Comparison of ENCODE assay signal across 17 cellular contexts in genomic region chr22:30883586-30884145, GRCh38.
A peak's percentile ranks its signal among the peaks of the same experiment; 100 is the strongest.
DNase-seq lines count a peak whose midpoint lies in the region; ATAC-seq, FAIRE-seq and TF ChIP-seq lines count a peak whose summit lies in the region.
"Had no signal": no experiment of that assay in that cellular context is flagged by ENCODE, and none has a peak within 500 bp of the region (broad histone marks: within the 10 kb centered on the region; RNA-seq: fewer than 3 reads in every experiment).

No MANE protein-coding gene starts in this region.

- no peaks in the 10 kb centered on the region for H3K9me2 ChIP-seq in PC-3 (replicated peaks; ENCODE audit: low read length)

- H3K4me2 ChIP-seq in K562 (ENCODE audit: insufficient read depth, low read length) (peak overlapping the region; percentile 93), PC-3 (ENCODE audit: low read length) (no peak overlapping the region)
- H3K4me2 ChIP-seq: A549 had no signal

- CTCF ChIA-PET in K562 (lab: Yijun Ruan, JAX; ENCODE audit: low intra/inter-chr PET ratio) = no interaction called here
- CTCF ChIA-PET in PC-3 (lab: Charles Lee) = no interaction called here

- no peak overlapping the region for H3K4me3 Mint-ChIP-seq in type B pancreatic cell
- H3K4me3 Mint-ChIP-seq: CD8-positive, alpha-beta memory T cell; HFFc6 had no signal

- ATAC-seq in left ventricle myocardium superior = no peak
- no peak for ATAC-seq in K562
- no peak for ATAC-seq in lower lobe of right lung
- no peak for ATAC-seq in PC-3
- ATAC-seq: A549 had no signal

- TF ChIP-seq EP300 in K562 (IDR thresholded peaks at IDR 0.05; ENCODE audit: low read length) = no peak

- 0 out of 2 replicates have a peak, but pooled peaks cover 6% of the 10 kb centered on the region for H4K20me1 ChIP-seq in K562 (replicated peaks; ENCODE audit: control insufficient read depth, insufficient read depth, low read length)
- no peaks in the 10 kb centered on the region for H4K20me1 ChIP-seq in PC-3 (ENCODE audit: low read length)

- H3K79me2 ChIP-seq in K562 (ENCODE audit: control insufficient read depth, insufficient read depth, low read length) (peaks cover 38% of the 10 kb centered on the region), PC-3 (ENCODE audit: low read length) (no peaks in the 10 kb centered on the region)

- 81% methylated on average over 2 of the region's 7 CpGs for WGBS in K562 (ENCODE audit: insufficient coverage, low coverage, missing lambda C conversion rate)
- 92 to 97% (median 97%) methylated on average over 7 of the region's 7 CpGs for WGBS in small intestine, 3 donors

- no peak overlapping the region for H3K27ac Mint-ChIP-seq in type B pancreatic cell
- H3K27ac Mint-ChIP-seq: HFFc6 had no signal

- H3K36me3 ChIP-seq in K562 (ENCODE audit: control insufficient read depth, insufficient read depth, low read length) (peaks cover 21% of the 10 kb centered on the region; the same call in 2 of the 3 replicates), lower lobe of right lung (no peaks in the 10 kb centered on the region), PC-3 (ENCODE audit: low read depth, low read length) (no peaks in the 10 kb centered on the region), small intestine (ENCODE audit: control insufficient read depth in 2 of 2, insufficient read depth in 2 of 2, low read length in 2 of 2) (no peaks in the 10 kb centered on the region)
- H3K36me3 ChIP-seq: BE2C had no signal

- H3K9ac ChIP-seq in K562 (ENCODE audit: insufficient read depth in 1 of 2, low read depth in 2 of 2, low read length in 2 of 2) = peak overlapping the region; percentile 46 to 88; a peak in 3 of 4 replicates
- H3K9ac ChIP-seq in PC-3 (ENCODE audit: low read length) = no peak overlapping the region

- H3K27ac ChIP-seq in K562 (ENCODE audit: extremely low read depth, low read depth, low read length) = no peak overlapping the region; the same call in 2 of the 3 replicates
- H3K27ac ChIP-seq in lower lobe of right lung = no peak overlapping the region
- H3K27ac ChIP-seq in PC-3 (ENCODE audit: low read length) = no peak overlapping the region
- no peak overlapping the region for H3K27ac ChIP-seq in small intestine (ENCODE audit: low read depth in 1 of 2, low read length in 1 of 2)

- no peaks in the 10 kb centered on the region for H3K36me3 Mint-ChIP-seq in type B pancreatic cell

- H3K4me1 Mint-ChIP-seq in type B pancreatic cell (ENCODE audit: unreplicated experiment) = peaks cover 12% of the 10 kb centered on the region
- H3K4me1 Mint-ChIP-seq: CD8-positive, alpha-beta memory T cell had no signal

- H3F3A ChIP-seq in PC-3 (ENCODE audit: low read length, unreplicated experiment) = no peaks in the 10 kb centered on the region

- no peak for TF ChIP-seq RAD21 in K562 (CRISPR knock-in tag; conservative IDR thresholded peaks at IDR 0.05 in 1 of 2, IDR thresholded peaks at IDR 0.05 in 1 of 2)

- H3K9me1 ChIP-seq in K562 (ENCODE audit: control insufficient read depth, insufficient read depth, low read length) = no peaks in the 10 kb centered on the region

- H3K4me1 ChIP-seq in K562 (replicated peaks in 1 of 2; ENCODE audit: control insufficient read depth in 2 of 2, insufficient read depth in 2 of 2, low read length in 2 of 2) (peaks cover 28 to 64% of the 10 kb centered on the region in 2 experiments), lower lobe of right lung (no peaks in the 10 kb centered on the region), PC-3 (ENCODE audit: insufficient read depth, low read length) (no peaks in the 10 kb centered on the region), small intestine (ENCODE audit: control insufficient read depth in 2 of 2, insufficient read depth in 1 of 2, low read depth in 1 of 2, low read length in 1 of 2) (no peaks in the 10 kb centered on the region)

- H3K4me3 ChIP-seq in K562 = peak overlapping the region; percentile 45; the same call in 1 of the 2 replicates
- no peak overlapping the region for H3K4me3 ChIP-seq in lower lobe of right lung
- H3K4me3 ChIP-seq in PC-3 (ENCODE audit: low read length) = no peak overlapping the region
- no peak overlapping the region for H3K4me3 ChIP-seq in small intestine (ENCODE audit: low read depth in 1 of 2, low read length in 2 of 2)
- H3K4me3 ChIP-seq: A549 had no signal

- POLR2A ChIA-PET in K562 (lab: Yijun Ruan, JAX) = no interaction called here
- POLR2A ChIA-PET in PC-3 (lab: Charles Lee; ENCODE audit: unreplicated experiment) = no interaction called here

- TF ChIP-seq POLR2A in K562 (conservative IDR thresholded peaks at IDR 0.05) = no peak

- H3K27me3 ChIP-seq in K562 (ENCODE audit: control insufficient read depth in 2 of 2, insufficient read depth in 2 of 2, low read length in 2 of 2) = no peaks in the 10 kb centered on the region
- no peaks in the 10 kb centered on the region for H3K27me3 ChIP-seq in lower lobe of right lung (ENCODE audit: low read depth)
- H3K27me3 ChIP-seq in PC-3 (ENCODE audit: low read length) = no peaks in the 10 kb centered on the region
- no peaks in the 10 kb centered on the region for H3K27me3 ChIP-seq in small intestine (ENCODE audit: control insufficient read depth in 2 of 2, insufficient read depth in 2 of 2, low read length in 2 of 2)
- H3K27me3 ChIP-seq: BE2C had no signal

- H3K27me3 Mint-ChIP-seq in type B pancreatic cell = no peaks in the 10 kb centered on the region
- H3K27me3 Mint-ChIP-seq: CD8-positive, alpha-beta memory T cell had no signal

- H3K9me3 ChIP-seq in K562 (replicated peaks; ENCODE audit: control insufficient read depth, insufficient read depth, low read depth, low read length) (no peaks in the 10 kb centered on the region), lower lobe of right lung (no peaks in the 10 kb centered on the region), PC-3 (ENCODE audit: low read length) (no peaks in the 10 kb centered on the region), small intestine (ENCODE audit: control insufficient read depth, low read depth) (no peaks in the 10 kb centered on the region)
- H3K9me3 ChIP-seq: A549, BE2C, Caco-2 had no signal

- intact Hi-C loops in left ventricle myocardium superior (cut with micrococcal nuclease) (no loop called here), cardiac septum (cut with DNase I) (no loop called here), K562 (cut with micrococcal nuclease) (no loop called here), lower lobe of right lung (cut with DNase I) (no loop called here), posterior vena cava (cut with DNase I) (no loop called here), PC-3 (cut with micrococcal nuclease) (no loop called here)

- TF ChIP-seq CTCF in K562 (IDR thresholded peaks at IDR 0.05 in 2 of 3, conservative IDR thresholded peaks at IDR 0.05 in 1 of 3; ENCODE audit: insufficient read depth in 2 of 3, low read depth in 1 of 3, low read length in 3 of 3) (no peak), lower lobe of right lung (IDR thresholded peaks at IDR 0.05) (no peak), PC-3 (conservative IDR thresholded peaks at IDR 0.05; ENCODE audit: low read depth, low read length) (no peak), type B pancreatic cell (conservative IDR thresholded peaks at IDR 0.05) (no peak)

- H2AFZ ChIP-seq in K562 (ENCODE audit: low read depth, low read length) (no peak overlapping the region), PC-3 (ENCODE audit: low read length) (no peak overlapping the region)

- DNase-seq in left ventricle myocardium superior (peak; percentile 17), cardiac septum (ENCODE audit: low spot score) (no peak), K562 (ENCODE audit: extremely low read depth in 1 of 4, low spot score in 3 of 4) (no peak), lower lobe of right lung (peak; percentile 20), posterior vena cava (ENCODE audit: low spot score) (peak; percentile 52), PC-3 (no peak), type B pancreatic cell (ENCODE audit: extremely low spot score, unreplicated experiment) (no peak), small intestine (no peak)
- DNase-seq: BE2C, Caco-2, GDM1, HCEC 1CT, HFFc6 had no signal

- no TSS peak for BruUV-seq in K562 (replicated peaks; lab: Mats Ljungman, UMichigan)
- no TSS peak for BruUV-seq in PC-3 (replicated peaks; lab: Mats Ljungman, UMichigan)

- in situ Hi-C loops in K562 (cut with MboI) = no loop called here

- FAIRE-seq in K562 (lab: Jason Lieb, UNC) (no peak), small intestine (lab: Jason Lieb, UNC) (no peak)
- FAIRE-seq: A549, GM12892, GM19239 had no signal

- H3K9me3 Mint-ChIP-seq in type B pancreatic cell = no peaks in the 10 kb centered on the region
- H3K9me3 Mint-ChIP-seq: CD8-positive, alpha-beta memory T cell; HFFc6 had no signal

TF ChIP-seq in K562, 482 proteins besides CTCF, POLR2A, EP300 and RAD21 (continues in another document):
- no peak for TF ChIP-seq RERE (CRISPR knock-in tag; IDR thresholded peaks at IDR 0.05; ENCODE audit: borderline replicate concordance)

Comparison
In these comparisons a context has a peak if more than half of its experiments do, and no peak if none do; other contexts are left out.
1. DNase-seq: peak in left ventricle myocardium superior (single experiment), lower lobe of right lung (single experiment) and posterior vena cava (single experiment); none in cardiac septum (single experiment), K562 (0 of 4), PC-3 (single experiment), type B pancreatic cell (single experiment) and small intestine (single experiment).